ENCODE assay signal across 21 cellular contexts in genomic region chr15:78957416-78958093, GRCh38.
"Had no signal": no experiment of that assay in that cellular context is flagged by ENCODE, and none has a peak within 500 bp of the region (broad histone marks: within the 10 kb centered on the region; RNA-seq: fewer than 3 reads in every experiment).

No MANE protein-coding gene starts in this region.

- H3K36me3 Mint-ChIP-seq: IgD-negative memory B cell had no signal

- H3K36me3 ChIP-seq: SJSA1 had no signal

- H3K27me3 ChIP-seq: SJSA1 had no signal

- H3K27ac Mint-ChIP-seq: IgD-negative memory B cell had no signal

- H3K27me3 Mint-ChIP-seq: IgD-negative memory B cell had no signal

- H3K4me1 ChIP-seq: SJSA1 had no signal

- H3K4me3 ChIP-seq: SJSA1, SK-N-MC had no signal

- DNase-seq: KBM-7, MV-4-11, NCI-H1048, NCI-H1105, NCI-H1417, NCI-H1436 treated with DMSO at 0.1 percent for 48 hours, NCI-H1694, NCI-H1930, NCI-H2081, NCI-H2107, NCI-H446, NCI-H510A, NCI-H524 treated with DMSO at 0.1 percent for 48 hours, NCI-H69, NCI-H774, Right ventricle myocardium superior, RPMI8226, SIG-M5 had no signal

- H3K9me3 ChIP-seq: SJSA1 had no signal

- H3K4me3 Mint-ChIP-seq: IgD-negative memory B cell had no signal

- H3K27ac ChIP-seq: SJSA1, SK-N-MC had no signal
